ENCODE assay signal across 1 cellular context in genomic region chr9:136882109-136882946, GRCh38.
A peak's percentile ranks its signal among the peaks of the same experiment; 100 is the strongest.
TF ChIP-seq lines count a peak whose summit lies in the region.

No MANE protein-coding gene starts in this region.

TF ChIP-seq in HepG2, 621 proteins besides CTCF, POLR2A, EP300 and RAD21 (continued from another document and continues in another):
- TF ChIP-seq, protein P1, sequence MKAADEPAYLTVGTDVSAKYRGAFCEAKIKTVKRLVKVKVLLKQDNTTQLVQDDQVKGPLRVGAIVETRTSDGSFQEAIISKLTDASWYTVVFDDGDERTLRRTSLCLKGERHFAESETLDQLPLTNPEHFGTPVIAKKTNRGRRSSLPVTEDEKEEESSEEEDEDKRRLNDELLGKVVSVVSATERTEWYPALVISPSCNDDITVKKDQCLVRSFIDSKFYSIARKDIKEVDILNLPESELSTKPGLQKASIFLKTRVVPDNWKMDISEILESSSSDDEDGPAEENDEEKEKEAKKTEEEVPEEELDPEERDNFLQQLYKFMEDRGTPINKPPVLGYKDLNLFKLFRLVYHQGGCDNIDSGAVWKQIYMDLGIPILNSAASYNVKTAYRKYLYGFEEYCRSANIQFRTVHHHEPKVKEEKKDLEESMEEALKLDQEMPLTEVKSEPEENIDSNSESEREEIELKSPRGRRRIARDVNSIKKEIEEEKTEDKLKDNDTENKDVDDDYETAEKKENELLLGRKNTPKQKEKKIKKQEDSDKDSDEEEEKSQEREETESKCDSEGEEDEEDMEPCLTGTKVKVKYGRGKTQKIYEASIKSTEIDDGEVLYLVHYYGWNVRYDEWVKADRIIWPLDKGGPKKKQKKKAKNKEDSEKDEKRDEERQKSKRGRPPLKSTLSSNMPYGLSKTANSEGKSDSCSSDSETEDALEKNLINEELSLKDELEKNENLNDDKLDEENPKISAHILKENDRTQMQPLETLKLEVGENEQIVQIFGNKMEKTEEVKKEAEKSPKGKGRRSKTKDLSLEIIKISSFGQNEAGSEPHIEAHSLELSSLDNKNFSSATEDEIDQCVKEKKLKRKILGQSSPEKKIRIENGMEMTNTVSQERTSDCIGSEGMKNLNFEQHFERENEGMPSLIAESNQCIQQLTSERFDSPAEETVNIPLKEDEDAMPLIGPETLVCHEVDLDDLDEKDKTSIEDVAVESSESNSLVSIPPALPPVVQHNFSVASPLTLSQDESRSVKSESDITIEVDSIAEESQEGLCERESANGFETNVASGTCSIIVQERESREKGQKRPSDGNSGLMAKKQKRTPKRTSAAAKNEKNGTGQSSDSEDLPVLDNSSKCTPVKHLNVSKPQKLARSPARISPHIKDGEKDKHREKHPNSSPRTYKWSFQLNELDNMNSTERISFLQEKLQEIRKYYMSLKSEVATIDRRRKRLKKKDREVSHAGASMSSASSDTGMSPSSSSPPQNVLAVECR (CRISPR knock-in tag; IDR thresholded peaks at IDR 0.05; ENCODE audit: borderline replicate concordance) = peak; percentile 78
- TF ChIP-seq SP4 (CRISPR knock-in tag; IDR thresholded peaks at IDR 0.05) (peak; percentile 59), GFI1 (CRISPR knock-in tag; IDR thresholded peaks at IDR 0.05; ENCODE audit: borderline replicate concordance) (peak; percentile 89), FOXO1 (CRISPR knock-in tag; IDR thresholded peaks at IDR 0.05) (no peak; the same call in 1 of the 2 replicates), JDP2 (CRISPR knock-in tag; IDR thresholded peaks at IDR 0.05; ENCODE audit: borderline replicate concordance) (no peak), ELF3 (CRISPR knock-in tag; IDR thresholded peaks at IDR 0.05) (peak; percentile 76), ZNF570 (CRISPR knock-in tag; IDR thresholded peaks at IDR 0.05; ENCODE audit: borderline replicate concordance) (no peak), ZNF614 (CRISPR knock-in tag; IDR thresholded peaks at IDR 0.05; ENCODE audit: borderline replicate concordance) (peak; percentile 83), ZNF383 (CRISPR knock-in tag; IDR thresholded peaks at IDR 0.05; ENCODE audit: borderline replicate concordance) (no peak), ELK4 (CRISPR knock-in tag; IDR thresholded peaks at IDR 0.05; ENCODE audit: borderline replicate concordance) (no peak), THAP11 (CRISPR knock-in tag; IDR thresholded peaks at IDR 0.05) (peak; percentile 84), ZNF232 (CRISPR knock-in tag; IDR thresholded peaks at IDR 0.05; ENCODE audit: borderline replicate concordance) (no peak), DDIT3 (CRISPR knock-in tag; IDR thresholded peaks at IDR 0.05) (no peak), ZNF619 (CRISPR knock-in tag; IDR thresholded peaks at IDR 0.05) (no peak), ZNF891 (CRISPR knock-in tag; IDR thresholded peaks at IDR 0.05) (peak; percentile 81), SYNCRIP (IDR thresholded peaks at IDR 0.05; ENCODE audit: insufficient read depth, low read depth, low read length) (no peak), TAF1 (CRISPR knock-in tag; IDR thresholded peaks at IDR 0.05) (peak; percentile 52), HOXA7 (CRISPR knock-in tag; IDR thresholded peaks at IDR 0.05) (no peak), ZNF558 (CRISPR knock-in tag; IDR thresholded peaks at IDR 0.05; ENCODE audit: borderline replicate concordance) (peak; percentile 39; the same call in 1 of the 2 replicates), ATM (IDR thresholded peaks at IDR 0.05; ENCODE audit: borderline replicate concordance) (no peak), TCF12 (IDR thresholded peaks at IDR 0.05) (no peak), TCF12 (CRISPR knock-in tag; IDR thresholded peaks at IDR 0.05) (no peak), SATB2 (CRISPR knock-in tag; IDR thresholded peaks at IDR 0.05) (no peak), SMYD3 (CRISPR knock-in tag; IDR thresholded peaks at IDR 0.05) (no peak), HCFC1 (IDR thresholded peaks at IDR 0.05; ENCODE audit: low read depth, low read length) (no peak), ZNF740 (CRISPR knock-in tag; IDR thresholded peaks at IDR 0.05) (no peak), ZNF274 (CRISPR knock-in tag; IDR thresholded peaks at IDR 0.05) (peak; percentile 18; the same call in 1 of the 2 replicates), NR2F1 (CRISPR knock-in tag; IDR thresholded peaks at IDR 0.05) (0 out of 4 replicates have a peak, but pooled peaks of 1 of the 2 experiments have one; percentile 4), ZNF430 (CRISPR knock-in tag; IDR thresholded peaks at IDR 0.05) (peak; percentile 64; the same call in 1 of the 2 replicates), ZNF484 (CRISPR knock-in tag; IDR thresholded peaks at IDR 0.05; ENCODE audit: borderline replicate concordance, low read depth) (no peak), ZNF160 (CRISPR knock-in tag; IDR thresholded peaks at IDR 0.05) (no peak), ZNF33B (CRISPR knock-in tag; IDR thresholded peaks at IDR 0.05) (no peak)
- TF ChIP-seq, protein P2, sequence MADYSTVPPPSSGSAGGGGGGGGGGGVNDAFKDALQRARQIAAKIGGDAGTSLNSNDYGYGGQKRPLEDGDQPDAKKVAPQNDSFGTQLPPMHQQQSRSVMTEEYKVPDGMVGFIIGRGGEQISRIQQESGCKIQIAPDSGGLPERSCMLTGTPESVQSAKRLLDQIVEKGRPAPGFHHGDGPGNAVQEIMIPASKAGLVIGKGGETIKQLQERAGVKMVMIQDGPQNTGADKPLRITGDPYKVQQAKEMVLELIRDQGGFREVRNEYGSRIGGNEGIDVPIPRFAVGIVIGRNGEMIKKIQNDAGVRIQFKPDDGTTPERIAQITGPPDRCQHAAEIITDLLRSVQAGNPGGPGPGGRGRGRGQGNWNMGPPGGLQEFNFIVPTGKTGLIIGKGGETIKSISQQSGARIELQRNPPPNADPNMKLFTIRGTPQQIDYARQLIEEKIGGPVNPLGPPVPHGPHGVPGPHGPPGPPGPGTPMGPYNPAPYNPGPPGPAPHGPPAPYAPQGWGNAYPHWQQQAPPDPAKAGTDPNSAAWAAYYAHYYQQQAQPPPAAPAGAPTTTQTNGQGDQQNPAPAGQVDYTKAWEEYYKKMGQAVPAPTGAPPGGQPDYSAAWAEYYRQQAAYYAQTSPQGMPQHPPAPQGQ (CRISPR knock-in tag; IDR thresholded peaks at IDR 0.05; ENCODE audit: borderline replicate concordance) = no peak
- TF ChIP-seq, protein P3, sequence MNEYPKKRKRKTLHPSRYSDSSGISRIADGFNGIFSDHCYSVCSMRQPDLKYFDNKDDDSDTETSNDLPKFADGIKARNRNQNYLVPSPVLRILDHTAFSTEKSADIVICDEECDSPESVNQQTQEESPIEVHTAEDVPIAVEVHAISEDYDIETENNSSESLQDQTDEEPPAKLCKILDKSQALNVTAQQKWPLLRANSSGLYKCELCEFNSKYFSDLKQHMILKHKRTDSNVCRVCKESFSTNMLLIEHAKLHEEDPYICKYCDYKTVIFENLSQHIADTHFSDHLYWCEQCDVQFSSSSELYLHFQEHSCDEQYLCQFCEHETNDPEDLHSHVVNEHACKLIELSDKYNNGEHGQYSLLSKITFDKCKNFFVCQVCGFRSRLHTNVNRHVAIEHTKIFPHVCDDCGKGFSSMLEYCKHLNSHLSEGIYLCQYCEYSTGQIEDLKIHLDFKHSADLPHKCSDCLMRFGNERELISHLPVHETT (CRISPR knock-in tag; conservative IDR thresholded peaks at IDR 0.05) = peak; percentile 49; the same call in 1 of the 2 replicates
- TF ChIP-seq, protein P4, sequence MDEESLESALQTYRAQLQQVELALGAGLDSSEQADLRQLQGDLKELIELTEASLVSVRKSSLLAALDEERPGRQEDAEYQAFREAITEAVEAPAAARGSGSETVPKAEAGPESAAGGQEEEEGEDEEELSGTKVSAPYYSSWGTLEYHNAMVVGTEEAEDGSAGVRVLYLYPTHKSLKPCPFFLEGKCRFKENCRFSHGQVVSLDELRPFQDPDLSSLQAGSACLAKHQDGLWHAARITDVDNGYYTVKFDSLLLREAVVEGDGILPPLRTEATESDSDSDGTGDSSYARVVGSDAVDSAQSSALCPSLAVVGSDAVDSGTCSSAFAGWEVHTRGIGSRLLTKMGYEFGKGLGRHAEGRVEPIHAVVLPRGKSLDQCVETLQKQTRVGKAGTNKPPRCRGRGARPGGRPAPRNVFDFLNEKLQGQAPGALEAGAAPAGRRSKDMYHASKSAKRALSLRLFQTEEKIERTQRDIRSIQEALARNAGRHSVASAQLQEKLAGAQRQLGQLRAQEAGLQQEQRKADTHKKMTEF (CRISPR knock-in tag; IDR thresholded peaks at IDR 0.05) = peak; percentile 79
- TF ChIP-seq, protein P5, sequence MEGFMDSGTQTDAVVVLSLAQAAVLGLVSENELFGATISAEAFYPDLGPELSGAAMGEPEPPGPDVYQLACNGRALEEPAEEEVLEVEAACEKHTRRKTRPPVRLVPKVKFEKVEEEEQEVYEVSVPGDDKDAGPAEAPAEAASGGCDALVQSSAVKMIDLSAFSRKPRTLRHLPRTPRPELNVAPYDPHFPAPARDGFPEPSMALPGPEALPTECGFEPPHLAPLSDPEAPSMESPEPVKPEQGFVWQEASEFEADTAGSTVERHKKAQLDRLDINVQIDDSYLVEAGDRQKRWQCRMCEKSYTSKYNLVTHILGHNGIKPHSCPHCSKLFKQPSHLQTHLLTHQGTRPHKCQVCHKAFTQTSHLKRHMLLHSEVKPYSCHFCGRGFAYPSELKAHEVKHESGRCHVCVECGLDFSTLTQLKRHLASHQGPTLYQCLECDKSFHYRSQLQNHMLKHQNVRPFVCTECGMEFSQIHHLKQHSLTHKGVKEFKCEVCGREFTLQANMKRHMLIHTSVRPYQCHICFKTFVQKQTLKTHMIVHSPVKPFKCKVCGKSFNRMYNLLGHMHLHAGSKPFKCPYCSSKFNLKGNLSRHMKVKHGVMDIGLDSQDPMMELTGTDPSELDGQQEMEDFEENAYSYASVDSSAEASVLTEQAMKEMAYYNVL (CRISPR knock-in tag; IDR thresholded peaks at IDR 0.05; ENCODE audit: borderline replicate concordance) = 0 out of 2 replicates have a peak, but pooled peaks have one; percentile 55
- TF ChIP-seq, protein P6, sequence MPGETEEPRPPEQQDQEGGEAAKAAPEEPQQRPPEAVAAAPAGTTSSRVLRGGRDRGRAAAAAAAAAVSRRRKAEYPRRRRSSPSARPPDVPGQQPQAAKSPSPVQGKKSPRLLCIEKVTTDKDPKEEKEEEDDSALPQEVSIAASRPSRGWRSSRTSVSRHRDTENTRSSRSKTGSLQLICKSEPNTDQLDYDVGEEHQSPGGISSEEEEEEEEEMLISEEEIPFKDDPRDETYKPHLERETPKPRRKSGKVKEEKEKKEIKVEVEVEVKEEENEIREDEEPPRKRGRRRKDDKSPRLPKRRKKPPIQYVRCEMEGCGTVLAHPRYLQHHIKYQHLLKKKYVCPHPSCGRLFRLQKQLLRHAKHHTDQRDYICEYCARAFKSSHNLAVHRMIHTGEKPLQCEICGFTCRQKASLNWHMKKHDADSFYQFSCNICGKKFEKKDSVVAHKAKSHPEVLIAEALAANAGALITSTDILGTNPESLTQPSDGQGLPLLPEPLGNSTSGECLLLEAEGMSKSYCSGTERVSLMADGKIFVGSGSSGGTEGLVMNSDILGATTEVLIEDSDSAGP (CRISPR knock-in tag; IDR thresholded peaks at IDR 0.05; ENCODE audit: borderline replicate concordance) = peak; percentile 79; the same call in 1 of the 2 replicates
